ENCODE assay signal across 8 cellular contexts in genomic region chr19:29690842-29691241, GRCh38. TPM values are rescaled to one million over a fixed set of nuclear protein-coding genes. Genes with fewer than 3 reads are reported as not detected.
A peak's percentile ranks its signal among the peaks of the same experiment; 100 is the strongest.
DNase-seq lines count a peak whose midpoint lies in the region; ATAC-seq, FAIRE-seq and TF ChIP-seq lines count a peak whose summit lies in the region.

No MANE protein-coding gene starts in this region.

- POLR2A ChIA-PET in CD4-positive, alpha-beta T cell (lab: Charles Lee), result interaction anchor here (0.6 to 2.2 kb wide), 6 partner anchors 18 to 85 kb away, joined by 3 to 19 read pairs (median 4); partner anchors contain the start of gene POP4

- H3K4me3 ChIP-seq in lung, result no peak overlapping the region

- no peaks in the 10 kb centered on the region for H3K27me3 Mint-ChIP-seq in CD4-positive, alpha-beta T cell

- H3K9me3 ChIP-seq in CD4-positive, alpha-beta T cell (ENCODE audit: control insufficient read depth, low read length), result no peaks in the 10 kb centered on the region
- peaks cover 0 to 3% of the 10 kb centered on the region in 2 donors for H3K9me3 ChIP-seq in lung (ENCODE audit: control insufficient read depth in 2 of 2, insufficient read depth in 1 of 2, low read length in 1 of 2)

- FAIRE-seq in RCC 7860 (lab: Jason Lieb, UNC), result no peak

- H3K36me3 Mint-ChIP-seq in CD4-positive, alpha-beta T cell (ENCODE audit: low read depth), result no peaks in the 10 kb centered on the region

- intact Hi-C loops in CD4-positive, alpha-beta T cell (cut with DNase I, micrococcal nuclease), result loop anchor here (1.0 to 10.0 kb wide), 4 partner anchors 23 to 226 kb away; partner anchors contain the start of gene PLEKHF1 (in 1 of the 2)

- H3K4me3 Mint-ChIP-seq in CD4-positive, alpha-beta T cell, result no peak overlapping the region

- peak; percentile 55 for TF ChIP-seq CTCF in CD4-positive, alpha-beta T cell (IDR thresholded peaks at IDR 0.05)
- TF ChIP-seq CTCF in lung (IDR thresholded peaks at IDR 0.05; ENCODE audit: control extremely low read depth, extremely low read depth), result peak; percentile 15

- peak in 6 of 10 experiments; percentile 33 to 48 (median 40) for DNase-seq in CD4-positive, alpha-beta T cell
- DNase-seq in H4 (ENCODE audit: low spot score) (peak; percentile 59), RCC 7860 (ENCODE audit: low spot score) (peak; percentile 47), lung (ENCODE audit: low spot score) (no peak), GM03348 (ENCODE audit: low spot score) (no peak)

- H3K27ac ChIP-seq in CD4-positive, alpha-beta T cell (ENCODE audit: low read depth, low read length), result no peak overlapping the region
- H3K27ac ChIP-seq in angular gyrus (ENCODE audit: low read depth, low read length) (peak overlapping the region; percentile 32), lung (ENCODE audit: low read depth in 1 of 2, low read length in 1 of 2) (no peak overlapping the region)

- no peaks in the 10 kb centered on the region for H3K9me3 Mint-ChIP-seq in CD4-positive, alpha-beta T cell

- 52 to 62% methylated on average over 2 of the region's 2 CpGs for WGBS in lung, 2 donors

- no peaks in the 10 kb centered on the region for H3K27me3 ChIP-seq in CD4-positive, alpha-beta T cell (ENCODE audit: control insufficient read depth, insufficient read depth, low read length)
- H3K27me3 ChIP-seq in lung (ENCODE audit: control insufficient read depth, insufficient read depth), result no peaks in the 10 kb centered on the region

- H3K4me1 ChIP-seq in lung (ENCODE audit: control insufficient read depth in 2 of 2, insufficient read depth in 2 of 2, low read length in 2 of 2), result peaks cover 0 to 4% of the 10 kb centered on the region in 2 donors

- peak overlapping the region; percentile 59 for H3K27ac Mint-ChIP-seq in CD4-positive, alpha-beta T cell

- peaks cover 27% of the 10 kb centered on the region for H3K4me1 Mint-ChIP-seq in CD4-positive, alpha-beta T cell (ENCODE audit: low read depth)

- peak; percentile 65 for ATAC-seq in CD4-positive, alpha-beta T cell (ENCODE audit: poor library complexity)
- ATAC-seq in lung (ENCODE audit: insufficient read depth, low FRiP score) (no peak), HG03196 (IDR thresholded peaks at IDR 0.05; ENCODE audit: unreplicated experiment) (no peak), GM21367 (IDR thresholded peaks at IDR 0.05; ENCODE audit: unreplicated experiment) (no peak)

- H3K36me3 ChIP-seq in lung (ENCODE audit: control insufficient read depth in 2 of 2, insufficient read depth in 2 of 2, low read length in 2 of 2), result no peaks in the 10 kb centered on the region

- CTCF ChIA-PET in CD4-positive, alpha-beta T cell (lab: Charles Lee), result interaction anchor here (0.7 to 3.9 kb wide), 9 partner anchors 9 to 84 kb away, joined by 3 to 21 read pairs (median 4); partner anchors contain the start of gene PLEKHF1

RNA-seq across cellular contexts. Expression of gene C19orf12, which starts 24.2 kb away (rescaled TPM):
- 1 to 10 TPM; 7.7 TPM for total RNA-seq in CD4-positive, alpha-beta T cell
- total RNA-seq in H4 (2014; rRNA removed; shearing (Covaris generic)), result 28.4 and 31.7 TPM in 2 replicates
- 10 to 100 TPM; 19.3 to 26.0 TPM for total RNA-seq in lung
- polyA plus RNA-seq in lung, result 10 to 100 TPM; 11.4 to 16.1 TPM

RNA-seq across cellular contexts. Expression of gene PLEKHF1, which starts 25.6 kb away (rescaled TPM):
- 10 to 100 TPM; 37.5 to 41.0 TPM for total RNA-seq in CD4-positive, alpha-beta T cell
- total RNA-seq in H4 (2014; rRNA removed; shearing (Covaris generic)), result 9.2 and 9.9 TPM in 2 replicates
- 10 to 100 TPM in 1 of 2 donors, 1 to 10 TPM in 1; 5.7 to 13.2 TPM for total RNA-seq in lung
- 10 to 100 TPM in 1 of 2 donors, 1 to 10 TPM in 1; 8.9 to 11.9 TPM for polyA plus RNA-seq in lung

Comparison
In these comparisons a context has a peak if more than half of its experiments do, and no peak if none do; other contexts are left out.
1. DNase-seq: peak in CD4-positive, alpha-beta T cell (6 of 10), H4 (single experiment) and RCC 7860 (single experiment); none in lung (single experiment) and GM03348 (single experiment).